Comparison of ENCODE assay signal across 17 cellular contexts in the genomic region with DNA sequence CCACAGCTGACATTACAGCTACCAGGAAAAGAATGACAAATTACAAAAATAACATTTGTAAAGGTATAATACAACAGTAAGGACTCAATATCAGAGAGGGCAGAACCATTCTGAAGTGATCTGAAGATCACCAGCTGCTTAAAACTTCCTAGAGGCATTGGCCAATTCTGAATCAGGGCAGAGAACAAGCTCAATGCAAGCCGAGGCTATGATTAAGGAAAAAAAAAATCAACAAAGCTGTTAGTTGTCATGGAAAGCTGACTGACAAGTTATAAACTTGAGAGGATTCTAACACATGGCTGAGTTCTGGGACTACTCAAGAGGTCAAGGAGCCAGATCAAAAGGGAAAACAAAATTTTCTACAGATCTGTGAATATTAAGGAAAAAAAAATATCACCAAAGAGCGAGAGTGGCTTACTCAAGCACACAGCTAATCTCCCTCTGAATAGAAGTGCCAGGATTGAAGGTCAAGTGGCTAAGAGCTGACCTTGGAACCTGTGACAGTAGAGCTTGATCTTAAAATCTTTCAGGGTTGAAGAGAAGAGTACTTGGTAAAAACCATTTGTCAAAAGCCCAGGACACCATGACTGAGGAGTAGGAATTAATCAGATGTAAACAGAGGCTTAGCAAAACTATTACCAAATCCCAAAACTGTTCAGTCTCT.
A peak's percentile ranks its signal among the peaks of the same experiment; 100 is the strongest.
DNase-seq lines count a peak whose midpoint lies in the region; ATAC-seq and TF ChIP-seq lines count a peak whose summit lies in the region.
"Had no signal": no experiment of that assay in that cellular context is flagged by ENCODE, and none has a peak within 500 bp of the region (broad histone marks: within the 10 kb centered on the region; RNA-seq: fewer than 3 reads in every experiment).

No MANE protein-coding gene starts in this region.

- H3K27ac ChIP-seq in IMR-90 (ENCODE audit: insufficient read depth, low read length) (no peak overlapping the region), right atrium auricular region (peak overlapping the region; percentile 38 to 48)

- no peak overlapping the region for H2BK5ac ChIP-seq in IMR-90 (ENCODE audit: low read depth, low read length, poor library complexity, severe bottlenecking)

- peak overlapping the region; percentile 87; the same call in 1 of the 2 replicates for H3K18ac ChIP-seq in IMR-90 (ENCODE audit: low read depth, low read length)

- peak overlapping the region; percentile 56; the same call in 1 of the 3 replicates for H2BK15ac ChIP-seq in IMR-90 (ENCODE audit: low read depth, low read length)

- no peak overlapping the region for H4K91ac ChIP-seq in IMR-90 (ENCODE audit: insufficient read depth, low read depth, low read length)

- H2AK9ac ChIP-seq in IMR-90 (replicated peaks; ENCODE audit: low read depth, low read length, poor library complexity): no peak overlapping the region

- no peak for TF ChIP-seq CTCF in IMR-90 (conservative IDR thresholded peaks at IDR 0.05; ENCODE audit: low read depth, low read length)
- TF ChIP-seq CTCF in choroid plexus epithelial cell (conservative IDR thresholded peaks at IDR 0.05; ENCODE audit: low read depth, low read length): no peak
- TF ChIP-seq CTCF in right atrium auricular region (IDR thresholded peaks at IDR 0.05): no peak

- DNase-seq in IMR-90 (peak; percentile 16), choroid plexus epithelial cell (ENCODE audit: low read depth) (peak; percentile 35), right atrium auricular region (ENCODE audit: low spot score) (no peak), NCI-H1436 (lab: John Stamatoyannopoulos, UW) (no peak), COR-L47 (lab: John Stamatoyannopoulos, UW) (no peak), medulla oblongata (ENCODE audit: extremely low spot score) (no peak), GM19240 (ENCODE audit: insufficient read length, low spot score) (no peak)
- DNase-seq: activated CD8-positive, alpha-beta T cell treated with anti-CD3 and anti-CD28 coated beads, Interleukin-2, amount 10 ng/mL, durations not matched to agents 7 days and 5 days; amniotic stem cell; DMS 273 treated with DMSO at 0.1 percent for 48 hours; left colon; naive B cell; NCI-H1436 treated with DMSO at 0.1 percent for 48 hours; NCI-H510A treated with DMSO at 0.1 percent for 48 hours; substantia nigra had no signal

- no peak for TF ChIP-seq POLR2A in IMR-90 (IDR thresholded peaks at IDR 0.05; ENCODE audit: low read depth, low read length)

- no peak overlapping the region for H3K9ac ChIP-seq in IMR-90 (ENCODE audit: low read depth, low read length)
- H3K9ac ChIP-seq in skeletal muscle satellite cell (ENCODE audit: low read depth, low read length): peak overlapping the region; percentile 0

- H3K36me3 ChIP-seq in IMR-90 (ENCODE audit: control insufficient read depth, insufficient read depth, low read length): no peaks in the 10 kb centered on the region
- no peaks in the 10 kb centered on the region for H3K36me3 ChIP-seq in right atrium auricular region
- H3K36me3 ChIP-seq in skeletal muscle satellite cell (ENCODE audit: insufficient read depth, low read length): no peaks in the 10 kb centered on the region

- no peaks in the 10 kb centered on the region for H3K9me1 ChIP-seq in IMR-90 (ENCODE audit: insufficient read depth, low read length)

- H3K27me3 ChIP-seq in IMR-90 (ENCODE audit: control insufficient read depth, insufficient read depth, low read length) (no peaks in the 10 kb centered on the region), right atrium auricular region (no peaks in the 10 kb centered on the region), skeletal muscle satellite cell (ENCODE audit: control insufficient read depth, insufficient read depth, low read length) (no peaks in the 10 kb centered on the region)

- ATAC-seq in IMR-90 (ENCODE audit: low read depth): no peak
- ATAC-seq: activated CD8-positive, alpha-beta T cell treated with anti-CD3 and anti-CD28 coated beads, Interleukin-2, amount 10 ng/mL, durations not matched to agents 7 days and 5 days; left colon; Panc1 had no signal

- no peak overlapping the region for H3K4ac ChIP-seq in IMR-90 (ENCODE audit: low read depth, low read length)

- H3K14ac ChIP-seq in IMR-90 (replicated peaks; ENCODE audit: low read depth, low read length): no peak overlapping the region

- H2BK20ac ChIP-seq in IMR-90 (ENCODE audit: low read depth, low read length): peak overlapping the region; percentile 3; the same call in 1 of the 2 replicates

- H3K9me3 ChIP-seq in IMR-90 (ENCODE audit: control insufficient read depth, insufficient read depth, low read length) (no peaks in the 10 kb centered on the region), right atrium auricular region (peaks cover 0 to 8% of the 10 kb centered on the region in 2 donors), skeletal muscle satellite cell (replicated peaks; ENCODE audit: low read length) (no peaks in the 10 kb centered on the region)

- H3K23ac ChIP-seq in IMR-90 (ENCODE audit: low read depth, low read length): no peak overlapping the region

- H3K4me2 ChIP-seq in IMR-90 (ENCODE audit: low read depth, low read length) (no peak overlapping the region), skeletal muscle satellite cell (ENCODE audit: low read length) (peak overlapping the region; percentile 12)

- WGBS in IMR-90 (ENCODE audit: extremely low coverage in 2 of 2, insufficient read length in 1 of 2), 2 experiments: no CpG with 5 or more reads among the region's 2 CpGs

- 0 out of 2 replicates have a peak overlapping the region, but pooled peaks have one; percentile 3 for H2BK120ac ChIP-seq in IMR-90 (ENCODE audit: low read depth, low read length)

- H2AK5ac ChIP-seq in IMR-90 (ENCODE audit: low read depth, low read length): no peak overlapping the region

- peak overlapping the region; percentile 88; the same call in 1 of the 2 replicates for H4K5ac ChIP-seq in IMR-90 (ENCODE audit: low read depth, low read length)

- peak overlapping the region in 1 of 2 experiments; percentile 1; a peak in 2 of 4 replicates for H4K8ac ChIP-seq in IMR-90 (ENCODE audit: low read depth in 2 of 2, low read length in 2 of 2)

- no peak overlapping the region for H3K56ac ChIP-seq in IMR-90 (ENCODE audit: extremely low read depth, insufficient read depth, low read length)

- no peak overlapping the region for H2AFZ ChIP-seq in IMR-90 (replicated peaks; ENCODE audit: low read length, poor library complexity)

- intact Hi-C loops in IMR-90 (cut with micrococcal nuclease): no loop called here

- TF ChIP-seq RAD21 in IMR-90 (IDR thresholded peaks at IDR 0.05; ENCODE audit: low read length): no peak

- dilution Hi-C loops in IMR-90 (cut with HindIII; ENCODE audit: low sequenced_read_pairs, unreplicated experiment): no loop called here

- POLR2A ChIA-PET in IMR-90 (lab: Charles Lee; ENCODE audit: unreplicated experiment): no interaction called here

- CTCF ChIA-PET in IMR-90 (lab: Yijun Ruan, JAX): no interaction called here

- H4K20me1 ChIP-seq in IMR-90 (ENCODE audit: insufficient read depth, low read length): no peaks in the 10 kb centered on the region

- H3K4me3 ChIP-seq in IMR-90 (ENCODE audit: insufficient read depth, low read depth, low read length) (no peak overlapping the region), choroid plexus epithelial cell (ENCODE audit: low read depth, low read length) (no peak overlapping the region), right atrium auricular region (no peak overlapping the region), skeletal muscle satellite cell (ENCODE audit: low read length) (peak overlapping the region; percentile 17)

- BruUV-seq in IMR-90 (replicated peaks; lab: Mats Ljungman, UMichigan): no TSS peak

- in situ Hi-C loops in IMR-90 (cut with MboI; ENCODE audit: low sequenced_read_pairs): no loop called here

- no peaks in the 10 kb centered on the region for H3K79me1 ChIP-seq in IMR-90 (ENCODE audit: low read depth in 1 of 2, low read length in 2 of 2)

- peaks cover 6% of the 10 kb centered on the region for H3K4me1 ChIP-seq in IMR-90 (ENCODE audit: control insufficient read depth, insufficient read depth, low read length)
- H3K4me1 ChIP-seq in right atrium auricular region: no peaks in the 10 kb centered on the region
- H3K4me1 ChIP-seq in skeletal muscle satellite cell (ENCODE audit: control insufficient read depth, insufficient read depth, low read length): peaks cover 38% of the 10 kb centered on the region

TF ChIP-seq in IMR-90, 13 proteins besides CTCF, POLR2A, EP300 and RAD21:
- TF ChIP-seq MAFK (IDR thresholded peaks at IDR 0.05; ENCODE audit: low read depth, low read length) (no peak), MXI1 (IDR thresholded peaks at IDR 0.05; ENCODE audit: borderline replicate concordance, low read depth, low read length) (no peak), NFE2L2 (IDR thresholded peaks at IDR 0.05; ENCODE audit: low read depth, low read length) (no peak), RFX5 (IDR thresholded peaks at IDR 0.05; ENCODE audit: low read depth, low read length) (no peak), FOS (IDR thresholded peaks at IDR 0.05; ENCODE audit: low read depth, low read length) (no peak), USF2 (IDR thresholded peaks at IDR 0.05; ENCODE audit: low read depth, low read length) (no peak), MAZ (IDR thresholded peaks at IDR 0.05; ENCODE audit: borderline replicate concordance, low read depth, low read length) (no peak), RCOR1 (IDR thresholded peaks at IDR 0.05; ENCODE audit: insufficient replicate concordance, low read length) (no peak), BHLHE40 (IDR thresholded peaks at IDR 0.05; ENCODE audit: low read depth, low read length) (no peak), CHD1 (IDR thresholded peaks at IDR 0.05; ENCODE audit: low read depth, low read length) (no peak), SMC3 (IDR thresholded peaks at IDR 0.05; ENCODE audit: low read depth, low read length) (no peak), CEBPB (IDR thresholded peaks at IDR 0.05; ENCODE audit: low read depth, low read length) (no peak), ELK1 (IDR thresholded peaks at IDR 0.05; ENCODE audit: borderline replicate concordance, low read depth, low read length) (no peak)

Comparison
In these comparisons a context has a peak if more than half of its experiments do, and no peak if none do; other contexts are left out.
1. DNase-seq: peak in IMR-90 (single experiment) and choroid plexus epithelial cell (single experiment); none in right atrium auricular region (single experiment), NCI-H1436 (single experiment), COR-L47 (single experiment), medulla oblongata (single experiment) and GM19240 (single experiment).